8 cellular contexts compared by ENCODE assay signal in the genomic region with DNA sequence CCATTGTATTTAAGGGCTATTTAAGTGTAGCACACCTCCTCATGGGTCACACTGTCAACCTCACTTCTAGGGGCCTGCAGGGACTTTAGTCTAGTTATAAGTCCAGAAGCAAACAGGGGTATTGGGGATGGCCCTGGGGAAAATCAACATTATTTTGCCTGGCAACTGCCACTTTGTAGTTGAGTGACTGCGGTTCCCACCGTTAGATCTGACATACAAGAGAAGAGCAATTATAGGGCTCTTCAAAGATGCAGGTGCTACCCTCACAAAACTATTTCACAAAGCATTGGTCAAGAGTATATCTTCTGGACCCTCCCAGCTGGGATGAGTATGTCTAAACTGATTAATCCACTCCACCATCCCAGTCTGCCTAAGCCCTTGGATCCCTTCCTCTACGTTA.
"Had no signal": no experiment of that assay in that cellular context is flagged by ENCODE, and none has a peak within 500 bp of the region (broad histone marks: within the 10 kb centered on the region; RNA-seq: fewer than 3 reads in every experiment).

No MANE protein-coding gene starts in this region.

- H3K4me3 ChIP-seq: K562 had no signal

- FAIRE-seq: HepG2, HTR-8/SVneo, K562 had no signal

- DNase-seq: IMR-90, KBM-7, KG1 had no signal

- H3K27ac ChIP-seq: HL-60, KMS-11 had no signal
